In the genomic region with DNA sequence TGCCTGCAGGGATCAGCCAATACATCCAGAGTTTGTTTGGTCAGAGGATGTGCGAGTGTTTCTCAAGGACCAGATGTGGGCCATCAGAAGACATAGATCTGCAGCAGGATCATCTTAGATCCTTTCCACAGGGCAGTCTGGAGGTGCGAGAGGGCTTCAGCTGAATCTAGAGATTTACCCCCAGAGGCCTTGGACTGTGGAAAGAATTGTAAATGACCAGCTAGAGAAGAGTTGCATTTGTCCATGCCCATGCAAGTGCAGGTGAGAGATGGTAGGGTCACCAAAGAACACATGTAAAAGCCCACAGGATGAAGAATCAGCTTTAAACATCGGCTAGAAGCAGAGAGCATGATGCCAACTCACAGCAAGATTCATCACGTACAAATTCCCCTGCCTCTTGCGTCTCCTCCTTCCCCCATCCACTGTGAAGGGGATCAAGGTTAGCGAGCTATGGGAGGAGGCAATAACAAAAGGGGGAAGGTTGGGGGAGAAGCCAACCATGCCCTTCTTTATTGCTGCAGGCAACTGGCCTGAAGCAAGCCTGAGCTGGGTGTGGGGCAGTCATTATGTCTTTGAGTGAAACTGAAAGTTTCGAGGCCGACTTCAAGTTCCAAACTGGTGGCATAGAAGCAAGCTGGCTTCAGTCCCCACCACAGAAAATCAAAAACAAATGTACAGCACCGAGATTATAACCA, we compare ENCODE assay signal across 10 cellular contexts.
DNase-seq lines count a peak whose midpoint lies in the region; ATAC-seq and TF ChIP-seq lines count a peak whose summit lies in the region.
"Had no signal": no experiment of that assay in that cellular context is flagged by ENCODE, and none has a peak within 500 bp of the region (broad histone marks: within the 10 kb centered on the region; RNA-seq: fewer than 3 reads in every experiment).

No MANE protein-coding gene starts in this region.

- H3K36me3 ChIP-seq in BJ (ENCODE audit: control insufficient read depth, insufficient read depth, low read length) = no peaks in the 10 kb centered on the region

- POLR2A ChIA-PET in BJ (lab: Charles Lee) (no interaction called here), HEK293T (lab: Yijun Ruan, JAX) (no interaction called here)

- peak overlapping the region; percentile 20; the same call in 1 of the 2 replicates for H3K4me3 ChIP-seq in BJ (ENCODE audit: low read depth, low read length)
- H3K4me3 ChIP-seq in foreskin fibroblast (ENCODE audit: low read depth in 1 of 2, low read length in 2 of 2) = peak overlapping the region; percentile 34 to 54
- H3K4me3 ChIP-seq: GM23338 had no signal

- ATAC-seq in GM19043 (IDR thresholded peaks at IDR 0.05; ENCODE audit: low read depth, unreplicated experiment) (peak; percentile 59), HG02852 (IDR thresholded peaks at IDR 0.05; ENCODE audit: unreplicated experiment) (no peak)
- ATAC-seq: GM23338 had no signal

- peaks cover 7% of the 10 kb centered on the region for H3K27me3 ChIP-seq in BJ (ENCODE audit: control insufficient read depth, insufficient read depth, low read length)

- CTCF ChIA-PET in BJ (lab: Yijun Ruan, JAX) = interaction anchor here (1.0 to 1.5 kb wide), 5 partner anchors 11 to 107 kb away, joined by 3 to 5 read pairs (median 4); no protein-coding TSS in a partner anchor
- CTCF ChIA-PET in HEK293T (lab: Yijun Ruan, JAX) = no interaction called here

- TF ChIP-seq CTCF in BJ (IDR thresholded peaks at IDR 0.05; ENCODE audit: insufficient read depth, low read depth, low read length) = no peak
- no peak for TF ChIP-seq CTCF in foreskin fibroblast (IDR thresholded peaks at IDR 0.05; ENCODE audit: low read depth, low read length)

- DNase-seq in BJ (ENCODE audit: low read depth) (no peak), RPMI8226 (peak; percentile 40), foreskin fibroblast (peak; percentile 3 to 44), NCI-H1930 (lab: John Stamatoyannopoulos, UW) (no peak), HEK293T (ENCODE audit: extremely low spot score) (no peak), NCI-H524 (lab: John Stamatoyannopoulos, UW) (no peak)
- DNase-seq: NCI-H510A treated with DMSO at 0.1 percent for 48 hours had no signal

TF ChIP-seq in HEK293T, 16 proteins besides CTCF, POLR2A, EP300 and RAD21:
- TF ChIP-seq FOXA1 (IDR thresholded peaks at IDR 0.05) (no peak), SUZ12 (IDR thresholded peaks at IDR 0.05) (no peak), HDGF (IDR thresholded peaks at IDR 0.05; ENCODE audit: borderline replicate concordance) (no peak), TARDBP (IDR thresholded peaks at IDR 0.05) (no peak), FOXM1 (IDR thresholded peaks at IDR 0.05; ENCODE audit: borderline replicate concordance) (no peak)
TF ChIP-seq in HEK293T: peak in this region for 0.

Comparison
In these comparisons a context has a peak if more than half of its experiments do, and no peak if none do; other contexts are left out.
1. DNase-seq: peak in RPMI8226 (single experiment) and foreskin fibroblast (2 of 2); none in BJ (single experiment), NCI-H1930 (0 of 2), HEK293T (single experiment) and NCI-H524 (0 of 2).